Comparison of ENCODE assay signal across 1 cellular context in the genomic region with DNA sequence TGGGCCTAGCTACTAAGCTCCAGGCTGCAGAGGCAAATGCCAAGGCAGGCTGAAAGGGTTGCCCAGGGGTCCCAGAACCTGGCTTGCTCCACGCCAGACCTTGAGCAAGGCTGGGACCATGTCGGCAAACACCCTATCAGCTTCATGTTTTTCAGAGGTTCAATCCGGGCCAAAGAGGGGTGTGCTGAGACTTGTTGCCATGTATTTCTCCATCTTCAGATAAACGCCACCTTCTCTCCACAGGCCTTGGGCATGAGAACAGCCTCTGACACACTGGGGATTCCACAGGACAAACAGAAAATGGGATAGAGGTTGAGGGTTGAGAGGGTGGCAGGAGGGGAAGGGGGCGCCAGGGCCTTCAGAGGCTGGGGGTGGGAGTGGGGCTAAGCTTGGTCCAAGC.
TF ChIP-seq lines count a peak whose summit lies in the region.

No MANE protein-coding gene starts in this region.

TF ChIP-seq in H1, 55 proteins besides CTCF, POLR2A, EP300 and RAD21:
- TF ChIP-seq BCL11A (IDR thresholded peaks at IDR 0.05; ENCODE audit: low read depth in 2 of 2, low read length in 2 of 2) (no peak), RBBP5 (IDR thresholded peaks at IDR 0.05; ENCODE audit: borderline replicate concordance, low read depth, low read length) (no peak), SIN3A (conservative IDR thresholded peaks at IDR 0.05 in 1 of 2, IDR thresholded peaks at IDR 0.05 in 1 of 2; ENCODE audit: low read depth in 1 of 2, low read length in 2 of 2) (no peak), TBP (IDR thresholded peaks at IDR 0.05; ENCODE audit: low read depth, low read length) (no peak), ZNF274 (IDR thresholded peaks at IDR 0.05; ENCODE audit: borderline replicate concordance, extremely low read depth, low read length) (no peak), GTF2F1 (IDR thresholded peaks at IDR 0.05; ENCODE audit: borderline replicate concordance, low read depth, low read length) (no peak), HDAC2 (IDR thresholded peaks at IDR 0.05; ENCODE audit: borderline replicate concordance in 1 of 2, low read depth in 2 of 2, low read length in 2 of 2) (no peak), YY1 (IDR thresholded peaks at IDR 0.05; ENCODE audit: low read depth, low read length) (no peak)
